In genomic region chr11:94525933-94526332, GRCh38 we compare ENCODE assay signal across 8 cellular contexts. TPM values are rescaled to one million over a fixed set of nuclear protein-coding genes. Genes with fewer than 3 reads are reported as not detected.
DNase-seq lines count a peak whose midpoint lies in the region; ATAC-seq and TF ChIP-seq lines count a peak whose summit lies in the region.

No MANE protein-coding gene starts in this region.

- no peaks in the 10 kb centered on the region for H3K4me1 ChIP-seq in SJCRH30

- ATAC-seq in HG03342 (IDR thresholded peaks at IDR 0.05; ENCODE audit: unreplicated experiment) = no peak
- ATAC-seq in HG03139 (IDR thresholded peaks at IDR 0.05; ENCODE audit: unreplicated experiment) = no peak

- DNase-seq in H4 (ENCODE audit: low spot score) (peak; percentile 26), SJCRH30 (peak; percentile 73 to 76), foreskin fibroblast (peak; percentile 56 to 83), retinal pigment epithelial cell (ENCODE audit: low read depth) (peak; percentile 44), NCI-H146 treated with DMSO at 0.1 percent for 48 hours (lab: John Stamatoyannopoulos, UW; ENCODE audit: unreplicated experiment) (no peak), WERI-Rb-1 (no peak)

- no peak for TF ChIP-seq CTCF in foreskin fibroblast (IDR thresholded peaks at IDR 0.05; ENCODE audit: low read depth, low read length)
- no peak for TF ChIP-seq CTCF in retinal pigment epithelial cell (conservative IDR thresholded peaks at IDR 0.05; ENCODE audit: low read depth, low read length)
- no peak for TF ChIP-seq CTCF in WERI-Rb-1 (IDR thresholded peaks at IDR 0.05; ENCODE audit: low read depth, low read length)

- no peaks in the 10 kb centered on the region for H3K9me3 ChIP-seq in SJCRH30 (replicated peaks)
- H3K9me3 ChIP-seq in WERI-Rb-1 (ENCODE audit: severe bottlenecking) = no peaks in the 10 kb centered on the region

- H3K36me3 ChIP-seq in SJCRH30 (no peaks in the 10 kb centered on the region), WERI-Rb-1 (no peaks in the 10 kb centered on the region)

- H3K27ac ChIP-seq in SJCRH30 = no peak overlapping the region
- no peak overlapping the region for H3K27ac ChIP-seq in WERI-Rb-1

- H3K27me3 ChIP-seq in SJCRH30 = no peaks in the 10 kb centered on the region
- H3K27me3 ChIP-seq in WERI-Rb-1 (ENCODE audit: insufficient read depth, low read depth, severe bottlenecking) = no peaks in the 10 kb centered on the region

- H3K4me3 ChIP-seq in SJCRH30 = no peak overlapping the region
- no peak overlapping the region for H3K4me3 ChIP-seq in foreskin fibroblast (ENCODE audit: low read depth in 1 of 2, low read length in 2 of 2)
- H3K4me3 ChIP-seq in retinal pigment epithelial cell (ENCODE audit: low read length) = no peak overlapping the region
- H3K4me3 ChIP-seq in WERI-Rb-1 (ENCODE audit: low read depth, low read length) = no peak overlapping the region

RNA-seq across cellular contexts. Expression of gene C11orf97, which starts 13.7 kb away (rescaled TPM):
- total RNA-seq in H4 (2014; rRNA removed; shearing (Covaris generic)) = not detected in 2 replicates
- not detected in 2 replicates for total RNA-seq in SJCRH30 (2014; rRNA removed; shearing (Covaris generic))

RNA-seq across cellular contexts. Expression of gene FUT4, which starts 17.8 kb away (rescaled TPM):
- not detected in 2 replicates for total RNA-seq in H4 (2014; rRNA removed; shearing (Covaris generic))
- total RNA-seq in SJCRH30 (2014; rRNA removed; shearing (Covaris generic)) = 0.42 and 0.46 TPM in 2 replicates

RNA-seq across cellular contexts. Expression of gene ANKRD49, which starts 32.1 kb away (rescaled TPM):
- 7.9 and 13.3 TPM in 2 replicates for total RNA-seq in H4 (2014; rRNA removed; shearing (Covaris generic))
- total RNA-seq in SJCRH30 (2014; rRNA removed; shearing (Covaris generic)) = 14.5 and 14.9 TPM in 2 replicates

RNA-seq across cellular contexts. Expression of gene MRE11, which starts 32.3 kb away (rescaled TPM):
- total RNA-seq in H4 (2014; rRNA removed; shearing (Covaris generic)) = 22.9 and 30.9 TPM in 2 replicates
- 30.6 and 34.6 TPM in 2 replicates for total RNA-seq in SJCRH30 (2014; rRNA removed; shearing (Covaris generic))

RNA-seq across cellular contexts. Expression of gene PIWIL4, which starts 41.2 kb away (rescaled TPM):
- total RNA-seq in H4 (2014; rRNA removed; shearing (Covaris generic)) = not detected in 2 replicates
- not detected in 2 replicates for total RNA-seq in SJCRH30 (2014; rRNA removed; shearing (Covaris generic))

Comparison
In these comparisons a context has a peak if more than half of its experiments do, and no peak if none do; other contexts are left out.
1. DNase-seq: peak in H4 (single experiment), SJCRH30 (2 of 2), foreskin fibroblast (2 of 2) and retinal pigment epithelial cell (single experiment); none in NCI-H146 treated with DMSO at 0.1 percent for 48 hours (single experiment) and WERI-Rb-1 (single experiment).